21 cellular contexts compared by ENCODE assay signal in the genomic region with DNA sequence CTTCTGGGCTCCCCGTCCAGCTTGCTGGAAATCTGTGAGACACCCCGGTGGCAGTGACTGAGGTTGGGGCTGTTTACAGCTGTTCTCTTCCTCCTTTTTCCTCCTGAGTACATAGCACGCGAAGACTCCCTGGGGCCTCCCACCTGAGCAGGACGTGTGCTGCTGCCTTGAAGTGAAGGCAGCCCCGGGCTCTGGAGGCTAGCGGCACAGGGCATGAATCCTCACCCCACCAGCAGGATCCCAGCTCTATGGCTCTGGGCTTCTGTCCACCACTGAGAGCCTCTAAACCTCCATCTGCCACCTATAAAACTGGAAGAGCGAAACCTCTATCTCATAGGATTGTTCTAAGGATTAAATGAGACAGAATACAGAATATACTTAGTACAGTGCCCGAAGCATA.
"Had no signal": no experiment of that assay in that cellular context is flagged by ENCODE, and none has a peak within 500 bp of the region (broad histone marks: within the 10 kb centered on the region; RNA-seq: fewer than 3 reads in every experiment).

No MANE protein-coding gene starts in this region.

- H3K27ac ChIP-seq: brain microvascular endothelial cell, heart right ventricle, left lung, neutrophil, parathyroid adenoma, thoracic aorta, VCaP had no signal

- H3K27ac Mint-ChIP-seq: activated CD4-positive, alpha-beta memory T cell treated with anti-CD3 and anti-CD28 coated beads, Interleukin-2, amount 10 ng/mL, durations not matched to agents 7 days and 5 days; activated CD4-positive, alpha-beta T cell treated with anti-CD3 and anti-CD28 coated beads for 36 hours; activated naive CD8-positive, alpha-beta T cell treated with anti-CD3 and anti-CD28 coated beads for 36 hours; dendritic cell treated with granulocyte-macrophage colony-stimulating factor and Interleukin-4, amounts not matched to agents 40 ng/mL and 50 ng/mL, for 4 days; naive thymus-derived CD4-positive, alpha-beta T cell; T-cell had no signal

- H3K36me3 ChIP-seq: brain microvascular endothelial cell, heart right ventricle, left lung, neutrophil, thoracic aorta had no signal

- H3K36me3 Mint-ChIP-seq: activated naive CD8-positive, alpha-beta T cell treated with anti-CD3 and anti-CD28 coated beads for 36 hours; naive thymus-derived CD4-positive, alpha-beta T cell; T-cell had no signal

- H3K9me3 ChIP-seq: heart right ventricle, left lung, neutrophil, thoracic aorta had no signal

- ATAC-seq: activated CD4-positive, alpha-beta T cell treated with anti-CD3 and anti-CD28 coated beads for 36 hours; activated T-cell treated with anti-CD3 and anti-CD28 coated beads, Interleukin-2, amount 50 U/mL, for 4 hours; effector memory CD8-positive, alpha-beta T cell; heart right ventricle; left lung; naive thymus-derived CD4-positive, alpha-beta T cell; T-cell had no signal

- H3K27me3 ChIP-seq: brain microvascular endothelial cell, left lung, neutrophil had no signal

- H2AFZ ChIP-seq: parathyroid adenoma had no signal

- DNase-seq: activated CD4-positive, alpha-beta memory T cell treated with anti-CD3 and anti-CD28 coated beads, Interleukin-2, amount 10 ng/mL, durations not matched to agents 7 days and 5 days; activated CD4-positive, alpha-beta T cell treated with anti-CD3 and anti-CD28 coated beads for 36 hours; activated effector memory CD4-positive, alpha-beta T cell treated with Interleukin-2 at 50 U/mL for 16 hours; activated naive CD8-positive, alpha-beta T cell treated with anti-CD3 and anti-CD28 coated beads for 36 hours; activated T-cell treated with anti-CD3 and anti-CD28 coated beads, Interleukin-2, amount 50 U/mL, for 4 hours; brain microvascular endothelial cell; effector memory CD8-positive, alpha-beta T cell; heart right ventricle; left lung; mammary epithelial cell; naive thymus-derived CD4-positive, alpha-beta T cell; stimulated activated CD4-positive, alpha-beta T cell treated with anti-CD3 and anti-CD28 coated beads, Interleukin-12 subunit alpha, Interleukin-12 subunit beta, amount 100 ng/mL, for 4 hours; stimulated activated CD4-positive, alpha-beta T cell treated with anti-CD3 and anti-CD28 coated beads, Interleukin-2, amount 100 ng/mL, for 24 hours; T-cell; T1000 had no signal

- H3K4me1 ChIP-seq: heart right ventricle, left lung, parathyroid adenoma had no signal

- H3K4me3 Mint-ChIP-seq: activated CD4-positive, alpha-beta memory T cell treated with anti-CD3 and anti-CD28 coated beads, Interleukin-2, amount 10 ng/mL, durations not matched to agents 7 days and 5 days; activated CD4-positive, alpha-beta T cell treated with anti-CD3 and anti-CD28 coated beads for 36 hours; activated naive CD8-positive, alpha-beta T cell treated with anti-CD3 and anti-CD28 coated beads for 36 hours; activated T-cell treated with anti-CD3 and anti-CD28 coated beads, Interleukin-2, amount 50 U/mL, for 4 hours; central memory CD8-positive, alpha-beta T cell; dendritic cell treated with granulocyte-macrophage colony-stimulating factor and Interleukin-4, amounts not matched to agents 40 ng/mL and 50 ng/mL, for 4 days; effector memory CD8-positive, alpha-beta T cell; naive thymus-derived CD4-positive, alpha-beta T cell; T-cell had no signal

- H3K79me2 ChIP-seq: parathyroid adenoma had no signal

- H3K4me1 Mint-ChIP-seq: activated CD4-positive, alpha-beta memory T cell treated with anti-CD3 and anti-CD28 coated beads, Interleukin-2, amount 10 ng/mL, durations not matched to agents 7 days and 5 days; activated CD4-positive, alpha-beta T cell treated with anti-CD3 and anti-CD28 coated beads for 36 hours; activated naive CD8-positive, alpha-beta T cell treated with anti-CD3 and anti-CD28 coated beads for 36 hours; central memory CD8-positive, alpha-beta T cell; naive thymus-derived CD4-positive, alpha-beta T cell had no signal

- H3K27me3 Mint-ChIP-seq: activated CD4-positive, alpha-beta T cell treated with anti-CD3 and anti-CD28 coated beads for 36 hours; activated naive CD8-positive, alpha-beta T cell treated with anti-CD3 and anti-CD28 coated beads for 36 hours; central memory CD8-positive, alpha-beta T cell; dendritic cell treated with granulocyte-macrophage colony-stimulating factor and Interleukin-4, amounts not matched to agents 40 ng/mL and 50 ng/mL, for 4 days had no signal

- H3K4me3 ChIP-seq: heart right ventricle, left lung, thoracic aorta had no signal

- H3K9me3 Mint-ChIP-seq: activated CD4-positive, alpha-beta memory T cell treated with anti-CD3 and anti-CD28 coated beads, Interleukin-2, amount 10 ng/mL, durations not matched to agents 7 days and 5 days; activated naive CD8-positive, alpha-beta T cell treated with anti-CD3 and anti-CD28 coated beads for 36 hours; activated T-cell treated with anti-CD3 and anti-CD28 coated beads, Interleukin-2, amount 50 U/mL, for 4 hours; central memory CD8-positive, alpha-beta T cell; dendritic cell treated with granulocyte-macrophage colony-stimulating factor and Interleukin-4, amounts not matched to agents 40 ng/mL and 50 ng/mL, for 4 days; effector memory CD8-positive, alpha-beta T cell; T-cell had no signal
